In genomic region chr7:21944616-21945373, GRCh38 we compare ENCODE assay signal across 8 cellular contexts. TPM values are rescaled to one million over a fixed set of nuclear protein-coding genes. Genes with fewer than 3 reads are reported as not detected.
DNase-seq lines count a peak whose midpoint lies in the region; ATAC-seq and TF ChIP-seq lines count a peak whose summit lies in the region.

No MANE protein-coding gene starts in this region.

- no peak overlapping the region for H2BK120ac ChIP-seq in mesenchymal stem cell (ENCODE audit: low read depth, low read length)

- H3K14ac ChIP-seq in mesenchymal stem cell (ENCODE audit: low read length in 2 of 2), result no peak overlapping the region

- H2BK5ac ChIP-seq in mesenchymal stem cell (ENCODE audit: low read depth, low read length, poor library complexity, severe bottlenecking), result no peak overlapping the region

- H3K4me1 ChIP-seq in mesenchymal stem cell (ENCODE audit: control insufficient read depth, insufficient read depth, low read depth, low read length) (peaks cover 21% of the 10 kb centered on the region), stomach smooth muscle (ENCODE audit: control insufficient read depth, insufficient read depth, low read length) (peaks cover 32% of the 10 kb centered on the region)

- H3K4me2 ChIP-seq in mesenchymal stem cell (ENCODE audit: low read length, poor library complexity, severe bottlenecking), result peak overlapping the region; percentile 98

- H2AFZ ChIP-seq in mesenchymal stem cell (ENCODE audit: low read depth, low read length), result peak overlapping the region; percentile 66

- no peaks in the 10 kb centered on the region for H3K27me3 ChIP-seq in WERI-Rb-1 (ENCODE audit: insufficient read depth, low read depth, severe bottlenecking)
- H3K27me3 ChIP-seq in mesenchymal stem cell (ENCODE audit: control insufficient read depth in 1 of 2, insufficient read depth in 1 of 2, low read length in 2 of 2), result peaks cover 0 to 3% of the 10 kb centered on the region in 2 experiments
- no peaks in the 10 kb centered on the region for H3K27me3 ChIP-seq in stomach smooth muscle (ENCODE audit: control insufficient read depth in 1 of 2, insufficient read depth in 2 of 2, low read length in 2 of 2)

- no peak overlapping the region for H3K4ac ChIP-seq in mesenchymal stem cell (ENCODE audit: low read depth in 1 of 2, low read length in 2 of 2)

- H3K18ac ChIP-seq in mesenchymal stem cell (ENCODE audit: low read depth in 1 of 2, low read length in 2 of 2), result peak overlapping the region; percentile 18 to 26

- TF ChIP-seq CTCF in WERI-Rb-1 (IDR thresholded peaks at IDR 0.05; ENCODE audit: low read depth, low read length), result no peak

- H3K4me3 ChIP-seq in WERI-Rb-1 (ENCODE audit: low read depth, low read length) (peak overlapping the region; percentile 78), mesenchymal stem cell (ENCODE audit: insufficient read depth in 1 of 2, low read depth in 1 of 2, low read length in 2 of 2) (peak overlapping the region; percentile 61 to 87), stomach smooth muscle (ENCODE audit: low read length in 2 of 2) (peak overlapping the region; percentile 79 to 80)

- DNase-seq in G401 (ENCODE audit: low spot score), result peak; percentile 55
- DNase-seq in NAMALWA (ENCODE audit: low spot score), result peak; percentile 84
- DNase-seq in WERI-Rb-1, result peak; percentile 35
- peak; percentile 4 for DNase-seq in effector CD8-positive, alpha-beta T cell (lab: John Stamatoyannopoulos, UW)
- peak; percentile 57 for DNase-seq in mesenchymal stem cell
- no peak for DNase-seq in AG08396 (ENCODE audit: low spot score)

- no peak overlapping the region for H4K8ac ChIP-seq in mesenchymal stem cell (ENCODE audit: low read length)

- H2BK12ac ChIP-seq in mesenchymal stem cell (ENCODE audit: low read length in 2 of 2), result peak overlapping the region in 1 of 2 experiments; percentile 37

- no peak overlapping the region for H2AK5ac ChIP-seq in mesenchymal stem cell (ENCODE audit: low read length, severe bottlenecking)

- peak overlapping the region; percentile 92 for H3K9ac ChIP-seq in mesenchymal stem cell (ENCODE audit: low read length)
- peak overlapping the region; percentile 36 to 66 for H3K9ac ChIP-seq in stomach smooth muscle (ENCODE audit: low read length in 2 of 2)

- peaks cover 9% of the 10 kb centered on the region for H3K79me1 ChIP-seq in mesenchymal stem cell (replicated peaks; ENCODE audit: low read length, poor library complexity, severe bottlenecking)

- H3K9me3 ChIP-seq in WERI-Rb-1 (ENCODE audit: severe bottlenecking), result no peaks in the 10 kb centered on the region
- H3K9me3 ChIP-seq in mesenchymal stem cell (ENCODE audit: control insufficient read depth, low read length), result no peaks in the 10 kb centered on the region
- no peaks in the 10 kb centered on the region for H3K9me3 ChIP-seq in stomach smooth muscle (ENCODE audit: control insufficient read depth in 2 of 2, low read length in 2 of 2)

- ATAC-seq in HG03565 (IDR thresholded peaks at IDR 0.05; ENCODE audit: unreplicated experiment), result no peak

- H3K23ac ChIP-seq in mesenchymal stem cell (ENCODE audit: low read length in 2 of 2), result peak overlapping the region in 1 of 2 experiments; percentile 9

- H3K36me3 ChIP-seq in WERI-Rb-1 (no peaks in the 10 kb centered on the region), mesenchymal stem cell (ENCODE audit: control insufficient read depth in 1 of 2, insufficient read depth in 2 of 2, low read depth in 1 of 2, low read length in 2 of 2) (no peaks in the 10 kb centered on the region), stomach smooth muscle (ENCODE audit: control insufficient read depth in 2 of 2, insufficient read depth in 2 of 2, low read length in 2 of 2) (no peaks in the 10 kb centered on the region)

- H4K91ac ChIP-seq in mesenchymal stem cell (ENCODE audit: low read length), result peak overlapping the region; percentile 84

- WGBS in mesenchymal stem cell, result under 1% methylated on average over 15 of the region's 33 CpGs

- peak overlapping the region; percentile 91 for H3K27ac ChIP-seq in WERI-Rb-1
- no peak overlapping the region for H3K27ac ChIP-seq in mesenchymal stem cell (ENCODE audit: low read length, poor library complexity, severe bottlenecking)
- H3K27ac ChIP-seq in stomach smooth muscle (ENCODE audit: low read length), result peak overlapping the region; percentile 78

- in situ Hi-C loops in G401 (cut with HindIII; ENCODE audit: low sequenced_read_pairs), result no loop called here

- peak overlapping the region; percentile 98 for H2BK15ac ChIP-seq in mesenchymal stem cell (ENCODE audit: low read depth, poor library complexity, severe bottlenecking)

RNA-seq across cellular contexts. Expression of gene CDCA7L, which starts 0.9 kb away (rescaled TPM):
- total RNA-seq in G401 (2014; rRNA removed; shearing (Covaris generic)), result 156 and 216 TPM in 2 replicates
- 25.6 TPM for polyA plus RNA-seq in mesenchymal stem cell (2013, experiment 1 of 2)
- polyA plus RNA-seq in mesenchymal stem cell (2013, experiment 2 of 2), result 25.8 TPM
